ENCODE assay signal across 13 cellular contexts in the genomic region with DNA sequence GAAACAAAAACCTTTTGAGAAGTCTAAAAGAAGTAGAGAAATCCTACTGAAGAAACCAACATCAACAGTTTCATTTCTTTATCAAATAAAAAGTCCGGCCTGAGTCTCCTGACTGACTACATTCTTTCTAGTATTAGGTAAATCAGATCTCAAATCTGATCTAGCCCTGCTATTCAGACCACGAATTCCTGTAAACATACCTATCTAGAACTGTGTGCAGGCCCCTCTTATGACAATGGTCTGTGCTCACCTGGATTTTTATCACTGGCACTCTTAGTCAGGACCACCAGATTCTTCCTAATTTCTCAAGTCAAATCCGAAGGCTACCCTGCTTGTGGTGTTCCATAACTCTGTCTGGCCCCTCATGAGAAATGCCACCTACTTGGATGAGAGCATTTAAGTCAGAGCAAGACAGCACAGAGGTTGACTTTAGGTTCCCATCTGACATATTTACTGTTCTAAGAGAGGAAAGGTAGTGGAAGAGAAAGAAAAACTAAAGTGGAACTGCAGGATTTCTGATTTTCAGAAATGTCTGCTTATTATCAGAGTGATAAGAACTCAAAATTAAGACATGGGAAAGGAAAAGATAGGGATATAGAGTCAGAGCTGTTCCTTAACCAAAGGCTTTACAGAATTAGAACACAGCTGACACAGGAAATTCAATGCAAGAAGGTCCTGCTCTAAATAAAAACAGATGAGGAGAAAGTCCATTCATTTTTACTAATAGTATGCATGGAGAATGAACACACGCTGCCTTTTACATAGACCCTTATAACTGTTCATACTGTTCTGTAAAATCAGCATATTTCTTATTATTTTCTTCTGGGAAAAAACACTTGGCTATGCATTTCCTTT. TPM values are rescaled to one million over a fixed set of nuclear protein-coding genes. Genes with fewer than 3 reads are reported as not detected.
DNase-seq lines count a peak whose midpoint lies in the region; ATAC-seq and TF ChIP-seq lines count a peak whose summit lies in the region.
"Had no signal": no experiment of that assay in that cellular context is flagged by ENCODE, and none has a peak within 500 bp of the region (broad histone marks: within the 10 kb centered on the region; RNA-seq: fewer than 3 reads in every experiment).

No MANE protein-coding gene starts in this region.

- H3K27me3 Mint-ChIP-seq in activated T-helper 17 cell treated with anti-CD3 and anti-CD28 coated beads, Interleukin-2, amount 50 U/mL, for 72 hours, result no peaks in the 10 kb centered on the region

- H4K20me1 ChIP-seq in PC-3 (ENCODE audit: low read length) (no peaks in the 10 kb centered on the region), osteoblast (ENCODE audit: insufficient read depth, low read length) (no peaks in the 10 kb centered on the region)
- H4K20me1 ChIP-seq: BLaER1 had no signal

- H3K4me3 Mint-ChIP-seq in activated T-helper 17 cell treated with anti-CD3 and anti-CD28 coated beads, Interleukin-2, amount 50 U/mL, for 72 hours, result no peak overlapping the region
- H3K4me3 Mint-ChIP-seq: activated CD4-positive, alpha-beta T cell treated with anti-CD3 and anti-CD28 coated beads, Interleukin-2, amount 10 ng/mL, durations not matched to agents 24 days and 14 days had no signal

- H3K27me3 ChIP-seq in PC-3 (ENCODE audit: low read length), result no peaks in the 10 kb centered on the region
- H3K27me3 ChIP-seq in osteoblast (ENCODE audit: insufficient read depth, low read length), result no peaks in the 10 kb centered on the region
- H3K27me3 ChIP-seq in stomach, result no peaks in the 10 kb centered on the region
- H3K27me3 ChIP-seq: BLaER1 had no signal

- peak; percentile 50 for ATAC-seq in PC-3
- no peak for ATAC-seq in activated T-helper 17 cell treated with anti-CD3 and anti-CD28 coated beads, Interleukin-2, amount 50 U/mL, for 72 hours (replicated peaks)
- ATAC-seq: GM12878 had no signal

- H3K4me1 ChIP-seq in PC-3 (ENCODE audit: insufficient read depth, low read length) (peaks cover 14% of the 10 kb centered on the region), osteoblast (ENCODE audit: insufficient read depth, low read length) (peaks cover 13% of the 10 kb centered on the region), stomach (peaks cover 0 to 17% (median under 1%) of the 10 kb centered on the region in 4 donors)
- H3K4me1 ChIP-seq: psoas muscle had no signal

- no TSS peak for BruUV-seq in PC-3 (replicated peaks; lab: Mats Ljungman, UMichigan)

- DNase-seq in ELR (ENCODE audit: low read depth) (peak; percentile 24), PC-3 (peak; percentile 57), fibroblast of peridontal ligament (ENCODE audit: extremely low read depth) (peak; percentile 42), osteoblast (ENCODE audit: insufficient read length, low spot score, missing footprints) (no peak), SW480 (ENCODE audit: low spot score) (no peak), stomach (no peak)
- DNase-seq in activated CD4-positive, alpha-beta T cell treated with anti-CD3 and anti-CD28 coated beads for 48 hours, result no peak
- DNase-seq: activated CD4-positive, alpha-beta T cell treated with anti-CD3 and anti-CD28 coated beads, Interleukin-2, amount 10 ng/mL, durations not matched to agents 24 days and 14 days; NCI-H2081; psoas muscle had no signal

- no peak for TF ChIP-seq EP300 in stomach (IDR thresholded peaks at IDR 0.05)

- CTCF ChIA-PET in PC-3 (lab: Charles Lee), result no interaction called here

- H3K9me3 ChIP-seq in PC-3 (ENCODE audit: low read length) (no peaks in the 10 kb centered on the region), osteoblast (ENCODE audit: low read depth, low read length) (no peaks in the 10 kb centered on the region), stomach (no peaks in the 10 kb centered on the region)
- H3K9me3 ChIP-seq: psoas muscle had no signal

- H3K4me3 ChIP-seq in PC-3 (ENCODE audit: low read length) (no peak overlapping the region; the same call in 1 of the 2 replicates), osteoblast (ENCODE audit: insufficient read depth, low read length) (no peak overlapping the region), stomach (no peak overlapping the region)
- H3K4me3 ChIP-seq: BLaER1, GM12878, psoas muscle had no signal

- H3K79me2 ChIP-seq in PC-3 (ENCODE audit: low read length) (no peaks in the 10 kb centered on the region), osteoblast (ENCODE audit: insufficient read depth, low read length) (peaks cover 25% of the 10 kb centered on the region)

- H3K9me3 Mint-ChIP-seq in activated T-helper 17 cell treated with anti-CD3 and anti-CD28 coated beads, Interleukin-2, amount 50 U/mL, for 72 hours, result no peaks in the 10 kb centered on the region
- H3K9me3 Mint-ChIP-seq: activated CD4-positive, alpha-beta T cell treated with anti-CD3 and anti-CD28 coated beads, Interleukin-2, amount 10 ng/mL, durations not matched to agents 24 days and 14 days had no signal

- TF ChIP-seq CTCF in PC-3 (conservative IDR thresholded peaks at IDR 0.05; ENCODE audit: low read depth, low read length), result no peak
- no peak for TF ChIP-seq CTCF in osteoblast (IDR thresholded peaks at IDR 0.05; ENCODE audit: extremely low read depth, low read depth, low read length)
- TF ChIP-seq CTCF in stomach (IDR thresholded peaks at IDR 0.05), result no peak

- H3K4me2 ChIP-seq in PC-3 (ENCODE audit: low read length) (peak overlapping the region; percentile 53), osteoblast (ENCODE audit: insufficient read depth, low read length) (peak overlapping the region; percentile 30)

- no peaks in the 10 kb centered on the region for H3K4me1 Mint-ChIP-seq in activated T-helper 17 cell treated with anti-CD3 and anti-CD28 coated beads, Interleukin-2, amount 50 U/mL, for 72 hours
- H3K4me1 Mint-ChIP-seq: activated CD4-positive, alpha-beta T cell treated with anti-CD3 and anti-CD28 coated beads, Interleukin-2, amount 10 ng/mL, durations not matched to agents 24 days and 14 days had no signal

- H3F3A ChIP-seq in PC-3 (ENCODE audit: low read length, unreplicated experiment), result no peaks in the 10 kb centered on the region

- no peak overlapping the region for H3K27ac ChIP-seq in PC-3 (ENCODE audit: low read length)
- H3K27ac ChIP-seq in osteoblast (ENCODE audit: low read depth, low read length), result peak overlapping the region; percentile 3
- no peak overlapping the region for H3K27ac ChIP-seq in stomach
- H3K27ac ChIP-seq: BLaER1, psoas muscle had no signal

- no peak for TF ChIP-seq POLR2A in stomach (IDR thresholded peaks at IDR 0.05)

- H2AFZ ChIP-seq in PC-3 (ENCODE audit: low read length) (peak overlapping the region; percentile 63), osteoblast (ENCODE audit: low read length) (no peak overlapping the region)

- H3K27ac Mint-ChIP-seq in activated T-helper 17 cell treated with anti-CD3 and anti-CD28 coated beads, Interleukin-2, amount 50 U/mL, for 72 hours, result no peak overlapping the region
- H3K27ac Mint-ChIP-seq: activated CD4-positive, alpha-beta T cell treated with anti-CD3 and anti-CD28 coated beads, Interleukin-2, amount 10 ng/mL, durations not matched to agents 24 days and 14 days had no signal

- WGBS in stomach, 5 donors, result 49 to 59% (median 54%) methylated on average over 4 of the region's 4 CpGs

- intact Hi-C loops in PC-3 (cut with micrococcal nuclease) (no loop called here), stomach (cut with DNase I; ENCODE audit: low total_unique reads) (no loop called here)

- H3K36me3 ChIP-seq in PC-3 (ENCODE audit: low read depth, low read length), result no peaks in the 10 kb centered on the region
- H3K36me3 ChIP-seq in osteoblast (ENCODE audit: insufficient read depth, low read length), result no peaks in the 10 kb centered on the region
- no peaks in the 10 kb centered on the region for H3K36me3 ChIP-seq in stomach

- H3K9me2 ChIP-seq in PC-3 (replicated peaks; ENCODE audit: low read length), result no peaks in the 10 kb centered on the region

- no peaks in the 10 kb centered on the region for H3K36me3 Mint-ChIP-seq in activated T-helper 17 cell treated with anti-CD3 and anti-CD28 coated beads, Interleukin-2, amount 50 U/mL, for 72 hours (ENCODE audit: low read depth)

- POLR2A ChIA-PET in PC-3 (lab: Charles Lee; ENCODE audit: unreplicated experiment), result no interaction called here

- H3K9ac ChIP-seq in PC-3 (ENCODE audit: low read length), result no peak overlapping the region
- H3K9ac ChIP-seq: BLaER1 had no signal

RNA-seq across cellular contexts. Expression of a gene that starts 56.5 kb away (rescaled TPM):
- total RNA-seq in PC-3 (2014; rRNA removed) (1.3 and 1.6 TPM in 2 replicates), osteoblast (77.2 and 82.9 TPM in 2 replicates), stomach (100 to 1,000 TPM in 1 of 5 donors, 10 to 100 TPM in 4; 12.3 to 105 (median 21.4) TPM)
- total RNA-seq in activated T-helper 17 cell treated with anti-CD3 and anti-CD28 coated beads, Interleukin-2, amount 50 U/mL, for 72 hours, result under 1 TPM in 1 of 2 donors, not detected in 1; 0.45 TPM
- polyA plus RNA-seq in stomach, result under 1 TPM; 0.31 to 0.75 (median 0.33) TPM

Comparison
In these comparisons a context has a peak if more than half of its experiments do, and no peak if none do; other contexts are left out.
1. DNase-seq: peak in ELR (single experiment), PC-3 (single experiment) and fibroblast of peridontal ligament (single experiment); none in osteoblast (single experiment), SW480 (single experiment), activated CD4-positive, alpha-beta T cell treated with anti-CD3 and anti-CD28 coated beads for 48 hours (single experiment) and stomach (single experiment).